1 cellular context compared by ENCODE assay signal in genomic region chr2:47870668-47871540, GRCh38.
TF ChIP-seq lines count a peak whose summit lies in the region.

No MANE protein-coding gene starts in this region.

TF ChIP-seq in SK-N-SH treated with all-trans-retinoic acid at 6 μM for 48 hours, 23 proteins besides CTCF, POLR2A, EP300 and RAD21 (continued from another document):
- TF ChIP-seq TSHZ2 (CRISPR knock-in tag; IDR thresholded peaks at IDR 0.05): no peak
- TF ChIP-seq, protein P1, sequence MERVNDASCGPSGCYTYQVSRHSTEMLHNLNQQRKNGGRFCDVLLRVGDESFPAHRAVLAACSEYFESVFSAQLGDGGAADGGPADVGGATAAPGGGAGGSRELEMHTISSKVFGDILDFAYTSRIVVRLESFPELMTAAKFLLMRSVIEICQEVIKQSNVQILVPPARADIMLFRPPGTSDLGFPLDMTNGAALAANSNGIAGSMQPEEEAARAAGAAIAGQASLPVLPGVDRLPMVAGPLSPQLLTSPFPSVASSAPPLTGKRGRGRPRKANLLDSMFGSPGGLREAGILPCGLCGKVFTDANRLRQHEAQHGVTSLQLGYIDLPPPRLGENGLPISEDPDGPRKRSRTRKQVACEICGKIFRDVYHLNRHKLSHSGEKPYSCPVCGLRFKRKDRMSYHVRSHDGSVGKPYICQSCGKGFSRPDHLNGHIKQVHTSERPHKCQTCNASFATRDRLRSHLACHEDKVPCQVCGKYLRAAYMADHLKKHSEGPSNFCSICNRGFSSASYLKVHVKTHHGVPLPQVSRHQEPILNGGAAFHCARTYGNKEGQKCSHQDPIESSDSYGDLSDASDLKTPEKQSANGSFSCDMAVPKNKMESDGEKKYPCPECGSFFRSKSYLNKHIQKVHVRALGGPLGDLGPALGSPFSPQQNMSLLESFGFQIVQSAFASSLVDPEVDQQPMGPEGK (CRISPR knock-in tag; IDR thresholded peaks at IDR 0.05; ENCODE audit: borderline replicate concordance): no peak
- TF ChIP-seq OSR1 (CRISPR knock-in tag; IDR thresholded peaks at IDR 0.05): no peak
- TF ChIP-seq SNAI2 (CRISPR knock-in tag; IDR thresholded peaks at IDR 0.05): no peak
- no peak for TF ChIP-seq ZNF8 (CRISPR knock-in tag; IDR thresholded peaks at IDR 0.05)
- TF ChIP-seq ISL1 (CRISPR knock-in tag; IDR thresholded peaks at IDR 0.05): no peak; the same call in 1 of the 2 replicates
- TF ChIP-seq ZFP30 (CRISPR knock-in tag; IDR thresholded peaks at IDR 0.05): no peak
- TF ChIP-seq CREB5 (CRISPR knock-in tag; IDR thresholded peaks at IDR 0.05; ENCODE audit: low read depth): no peak
- TF ChIP-seq CSDC2 (CRISPR knock-in tag; IDR thresholded peaks at IDR 0.05): no peak
- no peak for TF ChIP-seq ZFP3 (CRISPR knock-in tag; IDR thresholded peaks at IDR 0.05)
TF ChIP-seq in SK-N-SH treated with all-trans-retinoic acid at 6 μM for 48 hours: peak in this region for 0.
